ENCODE assay signal across 9 cellular contexts in the genomic region with DNA sequence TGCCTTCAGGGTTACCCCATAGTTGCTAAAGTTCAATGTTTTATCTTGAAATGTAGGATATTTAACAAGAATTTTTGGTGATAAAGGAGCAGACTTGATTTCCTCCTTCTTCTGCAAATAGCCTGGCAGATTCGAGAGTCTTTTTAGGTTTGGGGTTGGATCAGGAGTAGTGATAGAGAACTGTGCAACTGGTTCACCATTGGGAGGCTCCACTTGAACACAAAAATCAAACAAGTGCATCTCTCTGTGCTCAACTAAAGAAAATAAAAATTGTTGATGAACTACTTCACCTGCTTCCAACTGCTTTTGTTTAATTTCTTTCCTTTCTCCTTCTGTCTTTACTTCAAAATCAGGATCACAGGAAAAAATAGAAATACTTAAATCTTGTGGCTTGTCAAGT. TPM values are rescaled to one million over a fixed set of nuclear protein-coding genes. Genes with fewer than 3 reads are reported as not detected.
A peak's percentile ranks its signal among the peaks of the same experiment; 100 is the strongest.
DNase-seq lines count a peak whose midpoint lies in the region; ATAC-seq and TF ChIP-seq lines count a peak whose summit lies in the region.
"Had no signal": no experiment of that assay in that cellular context is flagged by ENCODE, and none has a peak within 500 bp of the region (broad histone marks: within the 10 kb centered on the region; RNA-seq: fewer than 3 reads in every experiment).

No MANE protein-coding gene starts in this region.

- TF ChIP-seq CTCF in MCF 10A (IDR thresholded peaks at IDR 0.05; ENCODE audit: unreplicated experiment) (no peak), breast epithelium (IDR thresholded peaks at IDR 0.05) (no peak), fibroblast of villous mesenchyme (IDR thresholded peaks at IDR 0.05; ENCODE audit: insufficient read depth, low read depth, low read length) (peak; percentile 42), transverse colon (IDR thresholded peaks at IDR 0.05) (peak in 4 of 5 experiments; percentile 11 to 23 (median 16)), vagina (IDR thresholded peaks at IDR 0.05) (no peak), lower leg skin (IDR thresholded peaks at IDR 0.05) (no peak)

- H3K4me1 ChIP-seq in breast epithelium, result no peaks in the 10 kb centered on the region
- H3K4me1 ChIP-seq in transverse colon, result peaks cover 0 to 9% (median 0%) of the 10 kb centered on the region in 4 donors
- peaks cover 13% of the 10 kb centered on the region for H3K4me1 ChIP-seq in vagina

- H3K27ac Mint-ChIP-seq in MCF 10A (ENCODE audit: low read depth, unreplicated experiment), result peak overlapping the region; percentile 30

- in situ Hi-C loops in transverse colon (cut with MboI; ENCODE audit: low pct_ligation_motif_present in 1 of 4, low pct_unique_long_range_greater_than_20kb in 1 of 4, low sequenced_read_pairs in 3 of 4), result loop anchor here in 3 of 4 donors (10.0 to 25.0 kb wide), 5 partner anchors 154 to 429 kb away; a partner anchor contains a TSS

- H3K36me3 Mint-ChIP-seq in MCF 10A (ENCODE audit: insufficient read depth, unreplicated experiment), result no peaks in the 10 kb centered on the region

- H3K9me3 ChIP-seq in breast epithelium, result no peaks in the 10 kb centered on the region
- H3K9me3 ChIP-seq in transverse colon, result no peaks in the 10 kb centered on the region
- no peaks in the 10 kb centered on the region for H3K9me3 ChIP-seq in vagina

- H3K4me1 Mint-ChIP-seq in MCF 10A (ENCODE audit: insufficient read depth, unreplicated experiment), result no peaks in the 10 kb centered on the region

- DNase-seq in MCF 10A (ENCODE audit: unreplicated experiment) (peak; percentile 18), breast epithelium (ENCODE audit: low spot score in 2 of 2) (no peak), NOMO-1 treated with dmso at 0.1 percent for 144 hours (lab: John Stamatoyannopoulos, UW; ENCODE audit: unreplicated experiment) (peak; percentile 8), fibroblast of villous mesenchyme (ENCODE audit: low read depth) (peak; percentile 21), transverse colon (no peak), vagina (ENCODE audit: extremely low spot score in 2 of 2) (no peak), left lobe of liver (ENCODE audit: low spot score) (no peak), lower leg skin (ENCODE audit: low spot score in 2 of 2) (no peak)
- DNase-seq: NCI-H1048 had no signal

- H3K4me3 ChIP-seq in breast epithelium, result no peak overlapping the region
- no peak overlapping the region for H3K4me3 ChIP-seq in fibroblast of villous mesenchyme (ENCODE audit: low read depth, low read length)
- H3K4me3 ChIP-seq in transverse colon, result no peak overlapping the region
- H3K4me3 ChIP-seq in vagina, result no peak overlapping the region
- no peak overlapping the region for H3K4me3 ChIP-seq in lower leg skin (ENCODE audit: low read depth, poor library complexity, severe bottlenecking)

- intact Hi-C loops in MCF 10A (cut with micrococcal nuclease) (no loop called here), breast epithelium (cut with DNase I; ENCODE audit: low total_unique reads) (no loop called here), transverse colon (cut with DNase I; ENCODE audit: low total_unique reads) (no loop called here), vagina (cut with DNase I) (no loop called here), lower leg skin (cut with DNase I; ENCODE audit: low total_unique reads) (no loop called here)

- no peak for TF ChIP-seq EP300 in transverse colon (IDR thresholded peaks at IDR 0.05; ENCODE audit: low read depth)

- no peak for ATAC-seq in left lobe of liver

- no TSS peak for BruUV-seq in MCF 10A (replicated peaks; lab: Mats Ljungman, UMichigan)

- no peak overlapping the region for H3K4me3 Mint-ChIP-seq in MCF 10A (ENCODE audit: unreplicated experiment)

- peak overlapping the region in 1 of 2 donors; percentile 16 for H3K27ac ChIP-seq in breast epithelium
- no peak overlapping the region for H3K27ac ChIP-seq in transverse colon
- H3K27ac ChIP-seq in vagina, result no peak overlapping the region

- H3K27me3 ChIP-seq in breast epithelium, result no peaks in the 10 kb centered on the region
- H3K27me3 ChIP-seq in transverse colon, result no peaks in the 10 kb centered on the region
- no peaks in the 10 kb centered on the region for H3K27me3 ChIP-seq in vagina

- H3K36me3 ChIP-seq in breast epithelium (no peaks in the 10 kb centered on the region), transverse colon (no peaks in the 10 kb centered on the region), vagina (no peaks in the 10 kb centered on the region)

- CTCF ChIA-PET in MCF 10A (lab: Yijun Ruan, JAX), result interaction anchor here (0.6 to 1.6 kb wide), 5 partner anchors 14 to 1134 kb away, joined by 3 to 8 read pairs (median 3); no protein-coding TSS in a partner anchor

- TF ChIP-seq POLR2A in breast epithelium (IDR thresholded peaks at IDR 0.05), result no peak
- no peak for TF ChIP-seq POLR2A in transverse colon (IDR thresholded peaks at IDR 0.05)
- no peak for TF ChIP-seq POLR2A in vagina (IDR thresholded peaks at IDR 0.05)
- no peak for TF ChIP-seq POLR2A in lower leg skin (IDR thresholded peaks at IDR 0.05)

- no peaks in the 10 kb centered on the region for H3K9me3 Mint-ChIP-seq in MCF 10A (ENCODE audit: unreplicated experiment)

- no peaks in the 10 kb centered on the region for H3K27me3 Mint-ChIP-seq in MCF 10A (ENCODE audit: insufficient read depth, unreplicated experiment)

- 22 to 27% methylated on average over 1 of the region's 1 CpG for WGBS in transverse colon (ENCODE audit: low coverage in 1 of 2), 2 donors
- WGBS in lower leg skin, 2 donors, result 16 to 33% methylated on average over 1 of the region's 1 CpG

- POLR2A ChIA-PET in MCF 10A (lab: Yijun Ruan, JAX), result no interaction called here

RNA-seq across cellular contexts. Expression of a gene that starts 58.5 kb away (rescaled TPM):
- total RNA-seq in MCF 10A (2022), result 0.02 and 0.14 TPM in 2 replicates
- 10 to 100 TPM in 2 of 3 donors, under 1 TPM in 1; 0.32 to 39.4 (median 19.3) TPM for total RNA-seq in breast epithelium
- total RNA-seq in fibroblast of villous mesenchyme, result under 0.01 TPM in 2 replicates
- total RNA-seq in transverse colon, result 1 to 10 TPM; 5.2 to 9.8 (median 7.2) TPM
- total RNA-seq in vagina, result 6.9 TPM
- 0.38 TPM for total RNA-seq in left lobe of liver
- 10 to 100 TPM; 15.4 to 18.5 (median 15.8) TPM for total RNA-seq in lower leg skin

Comparison
In these comparisons a context has a peak if more than half of its experiments do, and no peak if none do; other contexts are left out.
1. DNase-seq: peak in MCF 10A (single experiment), NOMO-1 treated with dmso at 0.1 percent for 144 hours (single experiment) and fibroblast of villous mesenchyme (single experiment); none in breast epithelium (0 of 2), transverse colon (single experiment), vagina (0 of 2), left lobe of liver (single experiment) and lower leg skin (0 of 2).
2. CTCF ChIP-seq: peak in fibroblast of villous mesenchyme (single experiment) and transverse colon (4 of 5); none in MCF 10A (single experiment), breast epithelium (0 of 3), vagina (0 of 3) and lower leg skin (0 of 3).